In the genomic region with DNA sequence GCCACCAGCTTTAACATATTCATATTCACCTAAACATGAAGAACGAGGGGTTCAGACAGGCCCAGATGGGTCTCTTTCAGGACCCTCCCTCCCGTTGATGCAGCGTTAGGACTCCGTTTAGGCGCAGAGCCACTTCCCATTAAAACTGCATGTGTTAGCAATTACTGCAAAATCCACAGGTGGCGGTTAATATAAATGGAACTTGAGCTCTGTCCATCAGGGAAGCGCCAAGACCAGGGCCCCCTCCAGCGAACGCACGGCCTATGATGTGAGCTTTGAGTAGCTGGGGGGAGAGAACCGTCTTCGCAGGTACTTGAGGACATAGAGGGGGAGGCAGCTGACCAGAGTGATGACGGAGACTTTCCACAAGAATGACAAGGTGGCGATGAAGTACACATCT, we compare ENCODE assay signal across 1 cellular context.
A peak's percentile ranks its signal among the peaks of the same experiment; 100 is the strongest.
TF ChIP-seq lines count a peak whose summit lies in the region.

No MANE protein-coding gene starts in this region.

TF ChIP-seq in K562, 482 proteins besides CTCF, POLR2A, EP300 and RAD21 (continued from another document):
- TF ChIP-seq, protein P1, sequence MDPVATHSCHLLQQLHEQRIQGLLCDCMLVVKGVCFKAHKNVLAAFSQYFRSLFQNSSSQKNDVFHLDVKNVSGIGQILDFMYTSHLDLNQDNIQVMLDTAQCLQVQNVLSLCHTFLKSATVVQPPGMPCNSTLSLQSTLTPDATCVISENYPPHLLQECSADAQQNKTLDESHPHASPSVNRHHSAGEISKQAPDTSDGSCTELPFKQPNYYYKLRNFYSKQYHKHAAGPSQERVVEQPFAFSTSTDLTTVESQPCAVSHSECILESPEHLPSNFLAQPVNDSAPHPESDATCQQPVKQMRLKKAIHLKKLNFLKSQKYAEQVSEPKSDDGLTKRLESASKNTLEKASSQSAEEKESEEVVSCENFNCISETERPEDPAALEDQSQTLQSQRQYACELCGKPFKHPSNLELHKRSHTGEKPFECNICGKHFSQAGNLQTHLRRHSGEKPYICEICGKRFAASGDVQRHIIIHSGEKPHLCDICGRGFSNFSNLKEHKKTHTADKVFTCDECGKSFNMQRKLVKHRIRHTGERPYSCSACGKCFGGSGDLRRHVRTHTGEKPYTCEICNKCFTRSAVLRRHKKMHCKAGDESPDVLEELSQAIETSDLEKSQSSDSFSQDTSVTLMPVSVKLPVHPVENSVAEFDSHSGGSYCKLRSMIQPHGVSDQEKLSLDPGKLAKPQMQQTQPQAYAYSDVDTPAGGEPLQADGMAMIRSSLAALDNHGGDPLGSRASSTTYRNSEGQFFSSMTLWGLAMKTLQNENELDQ (CRISPR knock-in tag; IDR thresholded peaks at IDR 0.05; ENCODE audit: borderline replicate concordance): no peak
- peak; percentile 12; the same call in 1 of the 2 replicates for TF ChIP-seq ZNF316 (IDR thresholded peaks at IDR 0.05)
- no peak for TF ChIP-seq ZNF589 (CRISPR knock-in tag; IDR thresholded peaks at IDR 0.05; ENCODE audit: low read depth)
- TF ChIP-seq, protein P2, sequence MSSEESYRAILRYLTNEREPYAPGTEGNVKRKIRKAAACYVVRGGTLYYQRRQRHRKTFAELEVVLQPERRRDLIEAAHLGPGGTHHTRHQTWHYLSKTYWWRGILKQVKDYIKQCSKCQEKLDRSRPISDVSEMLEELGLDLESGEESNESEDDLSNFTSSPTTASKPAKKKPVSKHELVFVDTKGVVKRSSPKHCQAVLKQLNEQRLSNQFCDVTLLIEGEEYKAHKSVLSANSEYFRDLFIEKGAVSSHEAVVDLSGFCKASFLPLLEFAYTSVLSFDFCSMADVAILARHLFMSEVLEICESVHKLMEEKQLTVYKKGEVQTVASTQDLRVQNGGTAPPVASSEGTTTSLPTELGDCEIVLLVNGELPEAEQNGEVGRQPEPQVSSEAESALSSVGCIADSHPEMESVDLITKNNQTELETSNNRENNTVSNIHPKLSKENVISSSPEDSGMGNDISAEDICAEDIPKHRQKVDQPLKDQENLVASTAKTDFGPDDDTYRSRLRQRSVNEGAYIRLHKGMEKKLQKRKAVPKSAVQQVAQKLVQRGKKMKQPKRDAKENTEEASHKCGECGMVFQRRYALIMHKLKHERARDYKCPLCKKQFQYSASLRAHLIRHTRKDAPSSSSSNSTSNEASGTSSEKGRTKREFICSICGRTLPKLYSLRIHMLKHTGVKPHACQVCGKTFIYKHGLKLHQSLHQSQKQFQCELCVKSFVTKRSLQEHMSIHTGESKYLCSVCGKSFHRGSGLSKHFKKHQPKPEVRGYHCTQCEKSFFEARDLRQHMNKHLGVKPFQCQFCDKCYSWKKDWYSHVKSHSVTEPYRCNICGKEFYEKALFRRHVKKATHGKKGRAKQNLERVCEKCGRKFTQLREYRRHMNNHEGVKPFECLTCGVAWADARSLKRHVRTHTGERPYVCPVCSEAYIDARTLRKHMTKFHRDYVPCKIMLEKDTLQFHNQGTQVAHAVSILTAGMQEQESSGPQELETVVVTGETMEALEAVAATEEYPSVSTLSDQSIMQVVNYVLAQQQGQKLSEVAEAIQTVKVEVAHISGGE (CRISPR knock-in tag; IDR thresholded peaks at IDR 0.05): 0 out of 6 replicates have a peak, but pooled peaks of 1 of the 3 experiments have one; percentile 16
- no peak for TF ChIP-seq CEBPB (tag; IDR thresholded peaks at IDR 0.05)
- TF ChIP-seq ZNF75A (CRISPR knock-in tag; IDR thresholded peaks at IDR 0.05): no peak
- TF ChIP-seq GTF2A2 (tag; IDR thresholded peaks at IDR 0.05): no peak
- no peak for TF ChIP-seq ZNF174 (CRISPR knock-in tag; IDR thresholded peaks at IDR 0.05)
- TF ChIP-seq ZKSCAN1 (IDR thresholded peaks at IDR 0.05; ENCODE audit: low read depth, low read length): no peak
- TF ChIP-seq FOXJ3 (CRISPR knock-in tag; IDR thresholded peaks at IDR 0.05): no peak
- TF ChIP-seq GATAD2B (IDR thresholded peaks at IDR 0.05; ENCODE audit: borderline replicate concordance): no peak
- TF ChIP-seq, protein P3, sequence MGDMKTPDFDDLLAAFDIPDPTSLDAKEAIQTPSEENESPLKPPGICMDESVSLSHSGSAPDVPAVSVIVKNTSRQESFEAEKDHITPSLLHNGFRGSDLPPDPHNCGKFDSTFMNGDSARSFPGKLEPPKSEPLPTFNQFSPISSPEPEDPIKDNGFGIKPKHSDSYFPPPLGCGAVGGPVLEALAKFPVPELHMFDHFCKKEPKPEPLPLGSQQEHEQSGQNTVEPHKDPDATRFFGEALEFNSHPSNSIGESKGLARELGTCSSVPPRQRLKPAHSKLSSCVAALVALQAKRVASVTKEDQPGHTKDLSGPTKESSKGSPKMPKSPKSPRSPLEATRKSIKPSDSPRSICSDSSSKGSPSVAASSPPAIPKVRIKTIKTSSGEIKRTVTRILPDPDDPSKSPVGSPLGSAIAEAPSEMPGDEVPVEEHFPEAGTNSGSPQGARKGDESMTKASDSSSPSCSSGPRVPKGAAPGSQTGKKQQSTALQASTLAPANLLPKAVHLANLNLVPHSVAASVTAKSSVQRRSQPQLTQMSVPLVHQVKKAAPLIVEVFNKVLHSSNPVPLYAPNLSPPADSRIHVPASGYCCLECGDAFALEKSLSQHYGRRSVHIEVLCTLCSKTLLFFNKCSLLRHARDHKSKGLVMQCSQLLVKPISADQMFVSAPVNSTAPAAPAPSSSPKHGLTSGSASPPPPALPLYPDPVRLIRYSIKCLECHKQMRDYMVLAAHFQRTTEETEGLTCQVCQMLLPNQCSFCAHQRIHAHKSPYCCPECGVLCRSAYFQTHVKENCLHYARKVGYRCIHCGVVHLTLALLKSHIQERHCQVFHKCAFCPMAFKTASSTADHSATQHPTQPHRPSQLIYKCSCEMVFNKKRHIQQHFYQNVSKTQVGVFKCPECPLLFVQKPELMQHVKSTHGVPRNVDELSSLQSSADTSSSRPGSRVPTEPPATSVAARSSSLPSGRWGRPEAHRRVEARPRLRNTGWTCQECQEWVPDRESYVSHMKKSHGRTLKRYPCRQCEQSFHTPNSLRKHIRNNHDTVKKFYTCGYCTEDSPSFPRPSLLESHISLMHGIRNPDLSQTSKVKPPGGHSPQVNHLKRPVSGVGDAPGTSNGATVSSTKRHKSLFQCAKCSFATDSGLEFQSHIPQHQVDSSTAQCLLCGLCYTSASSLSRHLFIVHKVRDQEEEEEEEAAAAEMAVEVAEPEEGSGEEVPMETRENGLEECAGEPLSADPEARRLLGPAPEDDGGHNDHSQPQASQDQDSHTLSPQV (IDR thresholded peaks at IDR 0.05): no peak
- no peak for TF ChIP-seq SMAD3 (CRISPR knock-in tag; conservative IDR thresholded peaks at IDR 0.05)
- TF ChIP-seq PHF21A (IDR thresholded peaks at IDR 0.05; ENCODE audit: borderline replicate concordance, low read depth): no peak
TF ChIP-seq in K562: peak in this region for 3.
